In genomic region chr17:28726396-28726911, GRCh38 we compare ENCODE assay signal across 8 cellular contexts. TPM values are rescaled to one million over a fixed set of nuclear protein-coding genes. Genes with fewer than 3 reads are reported as not detected.
DNase-seq lines count a peak whose midpoint lies in the region; ATAC-seq and TF ChIP-seq lines count a peak whose summit lies in the region.

No MANE protein-coding gene starts in this region.

- H3K27ac Mint-ChIP-seq in activated B cell treated with CpG ODN at 0.5 μM for 24 hours = peak overlapping the region; percentile 99

- H3K36me3 ChIP-seq in colonic mucosa (peaks cover 12% of the 10 kb centered on the region), lower lobe of right lung (peaks cover 34% of the 10 kb centered on the region)

- intact Hi-C loops in activated B cell treated with CpG ODN at 0.5 μM for 24 hours (cut with micrococcal nuclease) (loop anchor here (1.0 to 5.0 kb wide), 3 partner anchors 15 to 841 kb away; partner anchors contain the start of genes ABHD15, PROCA1 and TP53I13), colonic mucosa (cut with DNase I) (loop anchor here (2.0 to 10.0 kb wide), 2 partner anchors 24 to 82 kb away; partner anchors contain the start of gene BLTP2), lower lobe of right lung (cut with DNase I) (no loop called here)

- CTCF ChIA-PET in activated B cell treated with CpG ODN at 0.5 μM for 24 hours (lab: Charles Lee) = interaction anchor here (0.7 to 6.1 kb wide), 29 partner anchors 9 to 239 kb away, joined by 3 to 545 read pairs (median 8); partner anchors contain the start of genes DHRS13, ERAL1, FAM222B and FLOT2

- H3K27ac ChIP-seq in colonic mucosa = peak overlapping the region; percentile 99
- peak overlapping the region; percentile 76 for H3K27ac ChIP-seq in lower lobe of right lung

- H3K9me3 ChIP-seq in colonic mucosa (no peaks in the 10 kb centered on the region), lower lobe of right lung (no peaks in the 10 kb centered on the region)

- TF ChIP-seq CTCF in AG09309 (IDR thresholded peaks at IDR 0.05; ENCODE audit: control insufficient read depth, insufficient read depth, low read depth, low read length, missing control alignments) (no peak), activated B cell treated with CpG ODN at 0.5 μM for 24 hours (IDR thresholded peaks at IDR 0.05) (no peak), colonic mucosa (IDR thresholded peaks at IDR 0.05) (no peak), lower lobe of right lung (IDR thresholded peaks at IDR 0.05) (no peak)

- DNase-seq in AG09309 (ENCODE audit: low read depth) (no peak), NCI-H1694 (lab: John Stamatoyannopoulos, UW) (peak; percentile 54), activated B cell treated with CpG ODN at 0.5 μM for 24 hours (peak; percentile 84), colonic mucosa (peak; percentile 85), lower lobe of right lung (no peak)
- peak; percentile 84 for DNase-seq in stimulated activated CD8-positive, alpha-beta memory T cell treated with anti-CD3 and anti-CD28 coated beads, Interleukin-4, amount 100 ng/mL, for 48 hours

- peak overlapping the region; percentile 95 for H3K4me3 Mint-ChIP-seq in activated B cell treated with CpG ODN at 0.5 μM for 24 hours

- H3K4me3 ChIP-seq in AG09309 (ENCODE audit: control insufficient read depth, low read depth, low read length) = peak overlapping the region; percentile 60
- peak overlapping the region; percentile 81 for H3K4me3 ChIP-seq in colonic mucosa
- peak overlapping the region; percentile 85 for H3K4me3 ChIP-seq in lower lobe of right lung

- H3K9ac ChIP-seq in colonic mucosa (ENCODE audit: low read depth in 2 of 2, low read length in 2 of 2) = peak overlapping the region; percentile 78 to 95

- H3K9me3 Mint-ChIP-seq in activated B cell treated with CpG ODN at 0.5 μM for 24 hours = no peaks in the 10 kb centered on the region

- H3K4me1 Mint-ChIP-seq in activated B cell treated with CpG ODN at 0.5 μM for 24 hours = peaks cover 70% of the 10 kb centered on the region

- peaks cover 19% of the 10 kb centered on the region for H3K4me1 ChIP-seq in colonic mucosa
- peaks cover 67% of the 10 kb centered on the region for H3K4me1 ChIP-seq in lower lobe of right lung

- ATAC-seq in GM19372 (IDR thresholded peaks at IDR 0.05; ENCODE audit: low read depth, unreplicated experiment) (peak; percentile 1), activated B cell treated with CpG ODN at 0.5 μM for 24 hours (ENCODE audit: low read depth) (peak; percentile 23), lower lobe of right lung (peak; percentile 51 to 54), HG02938 (IDR thresholded peaks at IDR 0.05; ENCODE audit: unreplicated experiment) (no peak)

- no peaks in the 10 kb centered on the region for H3K27me3 ChIP-seq in colonic mucosa
- no peaks in the 10 kb centered on the region for H3K27me3 ChIP-seq in lower lobe of right lung (ENCODE audit: low read depth)

- peaks cover 44% of the 10 kb centered on the region for H3K36me3 Mint-ChIP-seq in activated B cell treated with CpG ODN at 0.5 μM for 24 hours (ENCODE audit: low read depth)

- H3K27me3 Mint-ChIP-seq in activated B cell treated with CpG ODN at 0.5 μM for 24 hours = no peaks in the 10 kb centered on the region

- POLR2A ChIA-PET in activated B cell treated with CpG ODN at 0.5 μM for 24 hours (lab: Charles Lee) = interaction anchor here (0.5 to 18.0 kb wide), 38 partner anchors 9 to 657 kb away, joined by 3 to 2384 read pairs (median 6); partner anchors contain the start of genes BLTP2, DHRS13, FAM222B and FLOT2

RNA-seq across cellular contexts. Expression of gene TLCD1, which starts 0.4 kb away (rescaled TPM):
- total RNA-seq in activated B cell treated with CpG ODN at 0.5 μM for 24 hours = 40.7 and 41.0 TPM in 2 replicates
- total RNA-seq in colonic mucosa = 10 to 100 TPM in 1 of 2 donors, 1 to 10 TPM in 1; 5.7 to 20.4 TPM
- 19.8 TPM for total RNA-seq in lower lobe of right lung

RNA-seq across cellular contexts. Expression of gene NEK8, which starts 2.1 kb away (rescaled TPM):
- total RNA-seq in activated B cell treated with CpG ODN at 0.5 μM for 24 hours (24.8 and 29.7 TPM in 2 replicates), colonic mucosa (1 to 10 TPM; 3.0 to 6.7 TPM), lower lobe of right lung (11.3 TPM)

RNA-seq across cellular contexts. Expression of gene RPL23A, which starts 6.7 kb away (rescaled TPM):
- total RNA-seq in activated B cell treated with CpG ODN at 0.5 μM for 24 hours = 3,189 and 3,657 TPM in 2 replicates
- 1,000 to 10,000 TPM; 1,201 to 1,388 TPM for total RNA-seq in colonic mucosa
- 1,156 TPM for total RNA-seq in lower lobe of right lung

RNA-seq across cellular contexts. Expression of gene RAB34, which starts 8.8 kb away (rescaled TPM):
- total RNA-seq in activated B cell treated with CpG ODN at 0.5 μM for 24 hours = 21.3 and 23.9 TPM in 2 replicates
- total RNA-seq in colonic mucosa = 10 to 100 TPM in 1 of 2 donors, 1 to 10 TPM in 1; 6.2 to 14.0 TPM
- total RNA-seq in lower lobe of right lung = 62.3 TPM

RNA-seq across cellular contexts. Expression of gene PROCA1, which starts 14.8 kb away (rescaled TPM):
- total RNA-seq in activated B cell treated with CpG ODN at 0.5 μM for 24 hours (9.1 and 11.0 TPM in 2 replicates), colonic mucosa (1 to 10 TPM; 1.0 to 2.5 TPM), lower lobe of right lung (4.4 TPM)

Comparison
In these comparisons a context has a peak if more than half of its experiments do, and no peak if none do; other contexts are left out.
1. DNase-seq: peak in NCI-H1694 (single experiment), activated B cell treated with CpG ODN at 0.5 μM for 24 hours (single experiment), colonic mucosa (single experiment) and stimulated activated CD8-positive, alpha-beta memory T cell treated with anti-CD3 and anti-CD28 coated beads, Interleukin-4, amount 100 ng/mL, for 48 hours (single experiment); none in AG09309 (single experiment) and lower lobe of right lung (single experiment).
2. Peak in every context shown above with its lines, with median percentiles within 50 percentile points of each other: H3K4me3 ChIP-seq.